ENCODE assay signal across 1 cellular context in the genomic region with DNA sequence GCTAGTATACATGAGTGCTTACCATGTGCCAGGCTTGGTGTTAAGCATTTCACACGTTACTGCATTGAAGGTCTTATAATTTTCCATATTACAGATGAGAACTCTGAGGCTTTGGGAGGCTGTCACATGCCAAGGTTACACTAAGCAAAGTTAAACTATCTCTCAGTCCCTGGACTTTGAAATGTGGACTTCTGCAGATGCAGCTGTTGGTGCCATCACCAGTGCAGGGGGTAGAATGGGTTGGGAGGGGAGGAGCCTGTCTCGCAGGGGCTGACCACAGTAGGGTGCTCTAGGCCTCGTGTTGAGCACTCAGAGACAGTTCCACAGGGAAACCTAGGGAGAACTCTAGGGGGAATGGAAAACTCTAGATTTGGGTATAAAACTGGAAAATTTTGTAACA.
A peak's percentile ranks its signal among the peaks of the same experiment; 100 is the strongest.
TF ChIP-seq lines count a peak whose summit lies in the region.

No MANE protein-coding gene starts in this region.

TF ChIP-seq in HepG2, 621 proteins besides CTCF, POLR2A, EP300 and RAD21 (continued from another document and continues in another):
- TF ChIP-seq, protein P1, sequence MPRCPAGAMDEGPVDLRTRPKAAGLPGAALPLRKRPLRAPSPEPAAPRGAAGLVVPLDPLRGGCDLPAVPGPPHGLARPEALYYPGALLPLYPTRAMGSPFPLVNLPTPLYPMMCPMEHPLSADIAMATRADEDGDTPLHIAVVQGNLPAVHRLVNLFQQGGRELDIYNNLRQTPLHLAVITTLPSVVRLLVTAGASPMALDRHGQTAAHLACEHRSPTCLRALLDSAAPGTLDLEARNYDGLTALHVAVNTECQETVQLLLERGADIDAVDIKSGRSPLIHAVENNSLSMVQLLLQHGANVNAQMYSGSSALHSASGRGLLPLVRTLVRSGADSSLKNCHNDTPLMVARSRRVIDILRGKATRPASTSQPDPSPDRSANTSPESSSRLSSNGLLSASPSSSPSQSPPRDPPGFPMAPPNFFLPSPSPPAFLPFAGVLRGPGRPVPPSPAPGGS (CRISPR knock-in tag; IDR thresholded peaks at IDR 0.05) = peak; percentile 25; the same call in 1 of the 2 replicates
- no peak for TF ChIP-seq ZNF180 (CRISPR knock-in tag; IDR thresholded peaks at IDR 0.05; ENCODE audit: borderline replicate concordance, low read depth)
- TF ChIP-seq REPIN1 (CRISPR knock-in tag; IDR thresholded peaks at IDR 0.05; ENCODE audit: borderline replicate concordance, low read depth) = no peak
- TF ChIP-seq ATF1 (CRISPR knock-in tag; IDR thresholded peaks at IDR 0.05) = no peak
- TF ChIP-seq ISL2 (CRISPR knock-in tag; IDR thresholded peaks at IDR 0.05) = peak; percentile 64
- no peak for TF ChIP-seq CEBPB (IDR thresholded peaks at IDR 0.05; ENCODE audit: borderline replicate concordance, low read depth, low read length)
- TF ChIP-seq, protein P2, sequence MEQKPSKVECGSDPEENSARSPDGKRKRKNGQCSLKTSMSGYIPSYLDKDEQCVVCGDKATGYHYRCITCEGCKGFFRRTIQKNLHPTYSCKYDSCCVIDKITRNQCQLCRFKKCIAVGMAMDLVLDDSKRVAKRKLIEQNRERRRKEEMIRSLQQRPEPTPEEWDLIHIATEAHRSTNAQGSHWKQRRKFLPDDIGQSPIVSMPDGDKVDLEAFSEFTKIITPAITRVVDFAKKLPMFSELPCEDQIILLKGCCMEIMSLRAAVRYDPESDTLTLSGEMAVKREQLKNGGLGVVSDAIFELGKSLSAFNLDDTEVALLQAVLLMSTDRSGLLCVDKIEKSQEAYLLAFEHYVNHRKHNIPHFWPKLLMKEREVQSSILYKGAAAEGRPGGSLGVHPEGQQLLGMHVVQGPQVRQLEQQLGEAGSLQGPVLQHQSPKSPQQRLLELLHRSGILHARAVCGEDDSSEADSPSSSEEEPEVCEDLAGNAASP (CRISPR knock-in tag; IDR thresholded peaks at IDR 0.05; ENCODE audit: borderline replicate concordance) = peak; percentile 24; the same call in 1 of the 2 replicates
- no peak for TF ChIP-seq SNRNP70 (IDR thresholded peaks at IDR 0.05; ENCODE audit: low read depth, low read length)
- TF ChIP-seq, protein P3, sequence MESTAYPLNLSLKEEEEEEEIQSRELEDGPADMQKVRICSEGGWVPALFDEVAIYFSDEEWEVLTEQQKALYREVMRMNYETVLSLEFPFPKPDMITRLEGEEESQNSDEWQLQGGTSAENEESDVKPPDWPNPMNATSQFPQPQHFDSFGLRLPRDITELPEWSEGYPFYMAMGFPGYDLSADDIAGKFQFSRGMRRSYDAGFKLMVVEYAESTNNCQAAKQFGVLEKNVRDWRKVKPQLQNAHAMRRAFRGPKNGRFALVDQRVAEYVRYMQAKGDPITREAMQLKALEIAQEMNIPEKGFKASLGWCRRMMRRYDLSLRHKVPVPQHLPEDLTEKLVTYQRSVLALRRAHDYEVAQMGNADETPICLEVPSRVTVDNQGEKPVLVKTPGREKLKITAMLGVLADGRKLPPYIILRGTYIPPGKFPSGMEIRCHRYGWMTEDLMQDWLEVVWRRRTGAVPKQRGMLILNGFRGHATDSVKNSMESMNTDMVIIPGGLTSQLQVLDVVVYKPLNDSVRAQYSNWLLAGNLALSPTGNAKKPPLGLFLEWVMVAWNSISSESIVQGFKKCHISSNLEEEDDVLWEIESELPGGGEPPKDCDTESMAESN (CRISPR knock-in tag; conservative IDR thresholded peaks at IDR 0.05) = no peak
- TF ChIP-seq, protein P4, sequence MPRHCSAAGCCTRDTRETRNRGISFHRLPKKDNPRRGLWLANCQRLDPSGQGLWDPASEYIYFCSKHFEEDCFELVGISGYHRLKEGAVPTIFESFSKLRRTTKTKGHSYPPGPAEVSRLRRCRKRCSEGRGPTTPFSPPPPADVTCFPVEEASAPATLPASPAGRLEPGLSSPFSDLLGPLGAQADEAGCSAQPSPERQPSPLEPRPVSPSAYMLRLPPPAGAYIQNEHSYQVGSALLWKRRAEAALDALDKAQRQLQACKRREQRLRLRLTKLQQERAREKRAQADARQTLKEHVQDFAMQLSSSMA (CRISPR knock-in tag; IDR thresholded peaks at IDR 0.05) = no peak
- TF ChIP-seq, protein P5, sequence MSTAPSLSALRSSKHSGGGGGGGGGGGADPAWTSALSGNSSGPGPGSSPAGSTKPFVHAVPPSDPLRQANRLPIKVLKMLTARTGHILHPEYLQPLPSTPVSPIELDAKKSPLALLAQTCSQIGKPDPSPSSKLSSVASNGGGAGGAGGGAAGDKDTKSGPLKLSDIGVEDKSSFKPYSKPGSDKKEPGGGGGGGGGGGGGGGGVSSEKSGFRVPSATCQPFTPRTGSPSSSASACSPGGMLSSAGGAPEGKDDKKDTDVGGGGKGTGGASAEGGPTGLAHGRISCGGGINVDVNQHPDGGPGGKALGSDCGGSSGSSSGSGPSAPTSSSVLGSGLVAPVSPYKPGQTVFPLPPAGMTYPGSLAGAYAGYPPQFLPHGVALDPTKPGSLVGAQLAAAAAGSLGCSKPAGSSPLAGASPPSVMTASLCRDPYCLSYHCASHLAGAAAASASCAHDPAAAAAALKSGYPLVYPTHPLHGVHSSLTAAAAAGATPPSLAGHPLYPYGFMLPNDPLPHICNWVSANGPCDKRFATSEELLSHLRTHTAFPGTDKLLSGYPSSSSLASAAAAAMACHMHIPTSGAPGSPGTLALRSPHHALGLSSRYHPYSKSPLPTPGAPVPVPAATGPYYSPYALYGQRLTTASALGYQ (CRISPR knock-in tag; IDR thresholded peaks at IDR 0.05) = no peak
- TF ChIP-seq PHF21A (CRISPR knock-in tag; IDR thresholded peaks at IDR 0.05) = no peak
- TF ChIP-seq, protein P6, sequence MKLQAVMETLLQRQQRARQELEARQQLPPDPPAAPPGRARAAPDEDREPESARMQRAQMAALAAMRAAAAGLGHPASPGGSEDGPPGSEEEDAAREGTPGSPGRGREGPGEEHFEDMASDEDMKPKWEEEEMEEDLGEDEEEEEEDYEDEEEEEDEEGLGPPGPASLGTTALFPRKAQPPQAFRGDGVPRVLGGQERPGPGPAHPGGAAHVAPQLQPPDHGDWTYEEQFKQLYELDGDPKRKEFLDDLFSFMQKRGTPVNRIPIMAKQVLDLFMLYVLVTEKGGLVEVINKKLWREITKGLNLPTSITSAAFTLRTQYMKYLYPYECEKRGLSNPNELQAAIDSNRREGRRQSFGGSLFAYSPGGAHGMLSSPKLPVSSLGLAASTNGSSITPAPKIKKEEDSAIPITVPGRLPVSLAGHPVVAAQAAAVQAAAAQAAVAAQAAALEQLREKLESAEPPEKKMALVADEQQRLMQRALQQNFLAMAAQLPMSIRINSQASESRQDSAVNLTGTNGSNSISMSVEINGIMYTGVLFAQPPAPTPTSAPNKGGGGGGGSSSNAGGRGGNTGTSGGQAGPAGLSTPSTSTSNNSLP (IDR thresholded peaks at IDR 0.05; ENCODE audit: low read depth, low read length) = no peak
- TF ChIP-seq TSC22D2 (CRISPR knock-in tag; IDR thresholded peaks at IDR 0.05; ENCODE audit: borderline replicate concordance) = no peak
- no peak for TF ChIP-seq PHB2 (IDR thresholded peaks at IDR 0.05; ENCODE audit: partially characterized antibody)
- TF ChIP-seq, protein P7, sequence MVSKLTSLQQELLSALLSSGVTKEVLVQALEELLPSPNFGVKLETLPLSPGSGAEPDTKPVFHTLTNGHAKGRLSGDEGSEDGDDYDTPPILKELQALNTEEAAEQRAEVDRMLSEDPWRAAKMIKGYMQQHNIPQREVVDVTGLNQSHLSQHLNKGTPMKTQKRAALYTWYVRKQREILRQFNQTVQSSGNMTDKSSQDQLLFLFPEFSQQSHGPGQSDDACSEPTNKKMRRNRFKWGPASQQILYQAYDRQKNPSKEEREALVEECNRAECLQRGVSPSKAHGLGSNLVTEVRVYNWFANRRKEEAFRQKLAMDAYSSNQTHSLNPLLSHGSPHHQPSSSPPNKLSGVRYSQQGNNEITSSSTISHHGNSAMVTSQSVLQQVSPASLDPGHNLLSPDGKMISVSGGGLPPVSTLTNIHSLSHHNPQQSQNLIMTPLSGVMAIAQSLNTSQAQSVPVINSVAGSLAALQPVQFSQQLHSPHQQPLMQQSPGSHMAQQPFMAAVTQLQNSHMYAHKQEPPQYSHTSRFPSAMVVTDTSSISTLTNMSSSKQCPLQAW (CRISPR knock-in tag; IDR thresholded peaks at IDR 0.05) = peak; percentile 43
- no peak for TF ChIP-seq MED1 (CRISPR knock-in tag; IDR thresholded peaks at IDR 0.05)
- TF ChIP-seq KDM4B (CRISPR knock-in tag; IDR thresholded peaks at IDR 0.05) = no peak
- TF ChIP-seq, protein P8, sequence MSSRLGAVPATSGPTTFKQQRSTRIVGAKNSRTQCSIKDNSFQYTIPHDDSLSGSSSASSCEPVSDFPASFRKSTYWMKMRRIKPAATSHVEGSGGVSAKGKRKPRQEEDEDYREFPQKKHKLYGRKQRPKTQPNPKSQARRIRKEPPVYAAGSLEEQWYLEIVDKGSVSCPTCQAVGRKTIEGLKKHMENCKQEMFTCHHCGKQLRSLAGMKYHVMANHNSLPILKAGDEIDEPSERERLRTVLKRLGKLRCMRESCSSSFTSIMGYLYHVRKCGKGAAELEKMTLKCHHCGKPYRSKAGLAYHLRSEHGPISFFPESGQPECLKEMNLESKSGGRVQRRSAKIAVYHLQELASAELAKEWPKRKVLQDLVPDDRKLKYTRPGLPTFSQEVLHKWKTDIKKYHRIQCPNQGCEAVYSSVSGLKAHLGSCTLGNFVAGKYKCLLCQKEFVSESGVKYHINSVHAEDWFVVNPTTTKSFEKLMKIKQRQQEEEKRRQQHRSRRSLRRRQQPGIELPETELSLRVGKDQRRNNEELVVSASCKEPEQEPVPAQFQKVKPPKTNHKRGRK (CRISPR knock-in tag; IDR thresholded peaks at IDR 0.05) = no peak
- TF ChIP-seq PRPF4 (IDR thresholded peaks at IDR 0.05; ENCODE audit: low read depth, low read length, poor library complexity, severe bottlenecking) = no peak
- TF ChIP-seq ZNF543 (CRISPR knock-in tag; IDR thresholded peaks at IDR 0.05) = no peak
- TF ChIP-seq, protein P9, sequence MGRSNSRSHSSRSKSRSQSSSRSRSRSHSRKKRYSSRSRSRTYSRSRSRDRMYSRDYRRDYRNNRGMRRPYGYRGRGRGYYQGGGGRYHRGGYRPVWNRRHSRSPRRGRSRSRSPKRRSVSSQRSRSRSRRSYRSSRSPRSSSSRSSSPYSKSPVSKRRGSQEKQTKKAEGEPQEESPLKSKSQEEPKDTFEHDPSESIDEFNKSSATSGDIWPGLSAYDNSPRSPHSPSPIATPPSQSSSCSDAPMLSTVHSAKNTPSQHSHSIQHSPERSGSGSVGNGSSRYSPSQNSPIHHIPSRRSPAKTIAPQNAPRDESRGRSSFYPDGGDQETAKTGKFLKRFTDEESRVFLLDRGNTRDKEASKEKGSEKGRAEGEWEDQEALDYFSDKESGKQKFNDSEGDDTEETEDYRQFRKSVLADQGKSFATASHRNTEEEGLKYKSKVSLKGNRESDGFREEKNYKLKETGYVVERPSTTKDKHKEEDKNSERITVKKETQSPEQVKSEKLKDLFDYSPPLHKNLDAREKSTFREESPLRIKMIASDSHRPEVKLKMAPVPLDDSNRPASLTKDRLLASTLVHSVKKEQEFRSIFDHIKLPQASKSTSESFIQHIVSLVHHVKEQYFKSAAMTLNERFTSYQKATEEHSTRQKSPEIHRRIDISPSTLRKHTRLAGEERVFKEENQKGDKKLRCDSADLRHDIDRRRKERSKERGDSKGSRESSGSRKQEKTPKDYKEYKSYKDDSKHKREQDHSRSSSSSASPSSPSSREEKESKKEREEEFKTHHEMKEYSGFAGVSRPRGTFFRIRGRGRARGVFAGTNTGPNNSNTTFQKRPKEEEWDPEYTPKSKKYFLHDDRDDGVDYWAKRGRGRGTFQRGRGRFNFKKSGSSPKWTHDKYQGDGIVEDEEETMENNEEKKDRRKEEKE (IDR thresholded peaks at IDR 0.05) = no peak
- peak; percentile 96 for TF ChIP-seq HNF4A (CRISPR knock-in tag; IDR thresholded peaks at IDR 0.05)
- TF ChIP-seq MBD4 (IDR thresholded peaks at IDR 0.05; ENCODE audit: borderline replicate concordance, low read length) = no peak
- TF ChIP-seq TCF12 (IDR thresholded peaks at IDR 0.05) = no peak
- no peak for TF ChIP-seq TCF12 (CRISPR knock-in tag; IDR thresholded peaks at IDR 0.05)
- no peak for TF ChIP-seq PTBP1 (IDR thresholded peaks at IDR 0.05; ENCODE audit: low read depth, low read length, poor library complexity, severe bottlenecking)
- no peak for TF ChIP-seq CAMTA2 (CRISPR knock-in tag; IDR thresholded peaks at IDR 0.05; ENCODE audit: borderline replicate concordance)
- no peak for TF ChIP-seq ZNF816 (CRISPR knock-in tag; IDR thresholded peaks at IDR 0.05; ENCODE audit: borderline replicate concordance)
- TF ChIP-seq, protein P10, sequence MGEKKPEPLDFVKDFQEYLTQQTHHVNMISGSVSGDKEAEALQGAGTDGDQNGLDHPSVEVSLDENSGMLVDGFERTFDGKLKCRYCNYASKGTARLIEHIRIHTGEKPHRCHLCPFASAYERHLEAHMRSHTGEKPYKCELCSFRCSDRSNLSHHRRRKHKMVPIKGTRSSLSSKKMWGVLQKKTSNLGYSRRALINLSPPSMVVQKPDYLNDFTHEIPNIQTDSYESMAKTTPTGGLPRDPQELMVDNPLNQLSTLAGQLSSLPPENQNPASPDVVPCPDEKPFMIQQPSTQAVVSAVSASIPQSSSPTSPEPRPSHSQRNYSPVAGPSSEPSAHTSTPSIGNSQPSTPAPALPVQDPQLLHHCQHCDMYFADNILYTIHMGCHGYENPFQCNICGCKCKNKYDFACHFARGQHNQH (CRISPR knock-in tag; IDR thresholded peaks at IDR 0.05) = 0 out of 2 replicates have a peak, but pooled peaks have one; percentile 23
- TF ChIP-seq ZNF83 (CRISPR knock-in tag; IDR thresholded peaks at IDR 0.05; ENCODE audit: borderline replicate concordance) = no peak
- TF ChIP-seq CBX1 (IDR thresholded peaks at IDR 0.05; ENCODE audit: low read depth) = peak; percentile 35
- no peak for TF ChIP-seq PCBP2 (optimal IDR thresholded peaks at IDR 0.05; ENCODE audit: low read depth, low read length, poor library complexity, severe bottlenecking)
- TF ChIP-seq MTF2 (CRISPR knock-in tag; IDR thresholded peaks at IDR 0.05; ENCODE audit: borderline replicate concordance) = no peak
- TF ChIP-seq, protein P11, sequence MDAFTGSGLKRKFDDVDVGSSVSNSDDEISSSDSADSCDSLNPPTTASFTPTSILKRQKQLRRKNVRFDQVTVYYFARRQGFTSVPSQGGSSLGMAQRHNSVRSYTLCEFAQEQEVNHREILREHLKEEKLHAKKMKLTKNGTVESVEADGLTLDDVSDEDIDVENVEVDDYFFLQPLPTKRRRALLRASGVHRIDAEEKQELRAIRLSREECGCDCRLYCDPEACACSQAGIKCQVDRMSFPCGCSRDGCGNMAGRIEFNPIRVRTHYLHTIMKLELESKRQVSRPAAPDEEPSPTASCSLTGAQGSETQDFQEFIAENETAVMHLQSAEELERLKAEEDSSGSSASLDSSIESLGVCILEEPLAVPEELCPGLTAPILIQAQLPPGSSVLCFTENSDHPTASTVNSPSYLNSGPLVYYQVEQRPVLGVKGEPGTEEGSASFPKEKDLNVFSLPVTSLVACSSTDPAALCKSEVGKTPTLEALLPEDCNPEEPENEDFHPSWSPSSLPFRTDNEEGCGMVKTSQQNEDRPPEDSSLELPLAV (CRISPR knock-in tag; conservative IDR thresholded peaks at IDR 0.05; ENCODE audit: low read depth) = no peak
- no peak for TF ChIP-seq EEA1 (CRISPR knock-in tag; IDR thresholded peaks at IDR 0.05; ENCODE audit: borderline replicate concordance)
- no peak for TF ChIP-seq KAT2B (IDR thresholded peaks at IDR 0.05; ENCODE audit: borderline replicate concordance, low read depth, low read length)
- TF ChIP-seq KLF13 (CRISPR knock-in tag; IDR thresholded peaks at IDR 0.05) = no peak
- no peak for TF ChIP-seq ZNF761 (CRISPR knock-in tag; conservative IDR thresholded peaks at IDR 0.05)
- TF ChIP-seq HDAC1 (CRISPR knock-in tag; IDR thresholded peaks at IDR 0.05) = peak; percentile 68
- TF ChIP-seq ZNF660 (CRISPR knock-in tag; IDR thresholded peaks at IDR 0.05; ENCODE audit: borderline replicate concordance, low read depth) = no peak
- TF ChIP-seq ZBTB38 (CRISPR knock-in tag; IDR thresholded peaks at IDR 0.05) = no peak
- TF ChIP-seq SSRP1 (CRISPR knock-in tag; IDR thresholded peaks at IDR 0.05) = no peak
